8 cellular contexts compared by ENCODE assay signal in genomic region chr6:2764610-2765165, GRCh38. TPM values are rescaled to one million over a fixed set of nuclear protein-coding genes. Genes with fewer than 3 reads are reported as not detected.
DNase-seq lines count a peak whose midpoint lies in the region; ATAC-seq and FAIRE-seq lines count a peak whose summit lies in the region.

No MANE protein-coding gene starts in this region.

- H3K27me3 ChIP-seq in SJCRH30: no peaks in the 10 kb centered on the region
- no peaks in the 10 kb centered on the region for H3K27me3 ChIP-seq in trophoblast cell (ENCODE audit: insufficient read depth, low read length)

- peak overlapping the region; percentile 84 for H3K9ac ChIP-seq in trophoblast cell (ENCODE audit: low read length)

- H2BK120ac ChIP-seq in trophoblast cell (ENCODE audit: insufficient read depth, low read length, poor library complexity): no peak overlapping the region

- WGBS in trophoblast cell (ENCODE audit: extremely low coverage, insufficient coverage, insufficient read length): no CpG with 5 or more reads among the region's 45 CpGs

- H3K4ac ChIP-seq in trophoblast cell (ENCODE audit: low read depth, low read length): no peak overlapping the region

- peak overlapping the region; percentile 66 for H3K4me2 ChIP-seq in trophoblast cell (ENCODE audit: low read length)

- peak overlapping the region; percentile 93 for H3K4me3 Mint-ChIP-seq in activated naive CD4-positive, alpha-beta T cell treated with anti-CD3 and anti-CD28 coated beads, Interleukin-2, amount 50 U/mL, for 24 hours

- intact Hi-C loops in head of caudate nucleus (cut with DNase I): no loop called here

- peak overlapping the region; percentile 77 for H3K27ac ChIP-seq in KOPT-K1 (ENCODE audit: low read depth, low read length, poor library complexity, severe bottlenecking)
- H3K27ac ChIP-seq in SJCRH30: peak overlapping the region; percentile 58
- H3K27ac ChIP-seq in trophoblast cell (ENCODE audit: low read depth, low read length): peak overlapping the region; percentile 70

- peak overlapping the region; percentile 48 for H3K18ac ChIP-seq in trophoblast cell (ENCODE audit: low read length)

- H3K36me3 ChIP-seq in KOPT-K1 (ENCODE audit: insufficient read depth, low read length): peaks cover 23% of the 10 kb centered on the region
- peaks cover 9% of the 10 kb centered on the region for H3K36me3 ChIP-seq in SJCRH30
- H3K36me3 ChIP-seq in trophoblast cell (ENCODE audit: control insufficient read depth in 1 of 2, insufficient read depth in 2 of 2, low read length in 2 of 2): no peaks in the 10 kb centered on the region

- H3K27me3 Mint-ChIP-seq in activated naive CD4-positive, alpha-beta T cell treated with anti-CD3 and anti-CD28 coated beads, Interleukin-2, amount 50 U/mL, for 24 hours: no peaks in the 10 kb centered on the region

- H3K4me3 ChIP-seq in SJCRH30: peak overlapping the region; percentile 58
- peak overlapping the region; percentile 70 for H3K4me3 ChIP-seq in trophoblast cell (ENCODE audit: low read depth, low read length)

- H3K36me3 Mint-ChIP-seq in activated naive CD4-positive, alpha-beta T cell treated with anti-CD3 and anti-CD28 coated beads, Interleukin-2, amount 50 U/mL, for 24 hours: no peaks in the 10 kb centered on the region

- no peak overlapping the region for H2BK5ac ChIP-seq in trophoblast cell (ENCODE audit: low read depth, low read length, poor library complexity)

- H3K27ac Mint-ChIP-seq in activated naive CD4-positive, alpha-beta T cell treated with anti-CD3 and anti-CD28 coated beads, Interleukin-2, amount 50 U/mL, for 24 hours: peak overlapping the region; percentile 97

- no peak overlapping the region for H2AK5ac ChIP-seq in trophoblast cell (ENCODE audit: low read length)

- ATAC-seq in GM21723 (IDR thresholded peaks at IDR 0.05; ENCODE audit: unreplicated experiment): peak; percentile 63

- DNase-seq in ELR (ENCODE audit: low read depth) (peak; percentile 81), SJCRH30 (peak; percentile 49 to 68), head of caudate nucleus (peak; percentile 52 to 88 (median 71)), trophoblast cell (peak; percentile 67 to 83), urothelium cell line (ENCODE audit: low spot score) (peak; percentile 50)

- no peak overlapping the region for H3K23ac ChIP-seq in trophoblast cell (ENCODE audit: low read length)

- H3K4me1 Mint-ChIP-seq in activated naive CD4-positive, alpha-beta T cell treated with anti-CD3 and anti-CD28 coated beads, Interleukin-2, amount 50 U/mL, for 24 hours: peaks cover 47% of the 10 kb centered on the region

- H2AFZ ChIP-seq in trophoblast cell (ENCODE audit: insufficient read depth, low read length, poor library complexity): peak overlapping the region; percentile 87

- H2BK12ac ChIP-seq in trophoblast cell (ENCODE audit: low read length): no peak overlapping the region

- H3K9me3 ChIP-seq in KOPT-K1 (ENCODE audit: insufficient read depth, low read length, poor library complexity, severe bottlenecking) (peaks cover 4% of the 10 kb centered on the region), SJCRH30 (replicated peaks) (no peaks in the 10 kb centered on the region), trophoblast cell (ENCODE audit: insufficient read depth, low read depth, low read length) (no peaks in the 10 kb centered on the region)

- H4K91ac ChIP-seq in trophoblast cell (ENCODE audit: low read depth, low read length): peak overlapping the region; percentile 52

- peak overlapping the region; percentile 91 for H4K8ac ChIP-seq in trophoblast cell (ENCODE audit: low read depth, low read length)

- FAIRE-seq in urothelium cell line (lab: Jason Lieb, UNC): no peak

- H3K79me1 ChIP-seq in trophoblast cell (ENCODE audit: low read length): peaks cover 12% of the 10 kb centered on the region

- peaks cover 16% of the 10 kb centered on the region for H3K79me2 ChIP-seq in trophoblast cell (ENCODE audit: control insufficient read depth, insufficient read depth, low read length, poor library complexity)

- H3K9me3 Mint-ChIP-seq in activated naive CD4-positive, alpha-beta T cell treated with anti-CD3 and anti-CD28 coated beads, Interleukin-2, amount 50 U/mL, for 24 hours: no peaks in the 10 kb centered on the region

- H4K12ac ChIP-seq in trophoblast cell (ENCODE audit: low read depth, low read length): peak overlapping the region; percentile 71

- peaks cover 4% of the 10 kb centered on the region; the same call in 1 of the 2 replicates for H3K4me1 ChIP-seq in SJCRH30
- H3K4me1 ChIP-seq in trophoblast cell (ENCODE audit: control insufficient read depth in 1 of 2, insufficient read depth in 2 of 2, low read length in 2 of 2): peaks cover 5 to 7% of the 10 kb centered on the region in 2 experiments

- H3K14ac ChIP-seq in trophoblast cell (ENCODE audit: low read length): peak overlapping the region; percentile 26

RNA-seq across cellular contexts. Expression of gene WRNIP1, which starts 0.5 kb away (rescaled TPM):
- 68.3 and 74.8 TPM in 2 replicates for total RNA-seq in SJCRH30 (2014; rRNA removed; shearing (Covaris generic))
- 27.7 and 28.1 TPM in 2 replicates for polyA plus RNA-seq in trophoblast cell (2013)

RNA-seq across cellular contexts. Expression of gene MYLK4, which starts 14.0 kb away (rescaled TPM):
- 2.3 and 3.0 TPM in 2 replicates for total RNA-seq in SJCRH30 (2014; rRNA removed; shearing (Covaris generic))
- 0.27 and 0.28 TPM in 2 replicates for polyA plus RNA-seq in trophoblast cell (2013)

Comparison
In these comparisons a context has a peak if more than half of its experiments do, and no peak if none do; other contexts are left out.
1. Peak in every context shown above with its lines: DNase-seq, ATAC-seq, H3K4me3 ChIP-seq and H3K27ac ChIP-seq.